ENCODE assay signal across 11 cellular contexts in the genomic region with DNA sequence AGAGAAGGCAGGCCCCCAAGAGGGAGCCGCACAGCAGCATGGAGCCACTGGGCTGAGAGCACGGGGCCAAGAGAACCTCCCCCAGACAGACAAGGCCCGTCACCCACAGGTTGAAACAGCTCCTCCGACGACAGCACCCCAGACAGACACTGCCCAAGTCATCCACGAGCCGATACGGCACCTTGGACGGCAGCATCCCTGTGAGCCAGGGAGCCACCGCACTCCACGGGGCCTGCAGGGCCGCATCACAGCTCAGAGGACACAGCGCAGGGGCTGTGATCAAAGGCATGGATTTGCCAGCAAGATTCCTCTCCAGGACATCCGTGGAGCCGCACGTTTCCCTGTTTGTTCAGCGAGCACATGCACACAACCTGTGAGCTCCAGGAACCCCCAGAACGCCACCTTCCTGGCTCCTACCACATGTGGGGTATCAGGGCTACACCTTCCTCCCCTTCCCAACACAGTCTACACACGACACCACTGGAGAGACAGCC. TPM values are rescaled to one million over a fixed set of nuclear protein-coding genes. Genes with fewer than 3 reads are reported as not detected.
DNase-seq lines count a peak whose midpoint lies in the region; ATAC-seq and TF ChIP-seq lines count a peak whose summit lies in the region.
"Had no signal": no experiment of that assay in that cellular context is flagged by ENCODE, and none has a peak within 500 bp of the region (broad histone marks: within the 10 kb centered on the region; RNA-seq: fewer than 3 reads in every experiment).

No MANE protein-coding gene starts in this region.

- H3K9me3 ChIP-seq in breast epithelium (no peaks in the 10 kb centered on the region), mammary epithelial cell (replicated peaks; ENCODE audit: insufficient read depth, low read length) (no peaks in the 10 kb centered on the region)

- peaks cover 6% of the 10 kb centered on the region for H3K36me3 Mint-ChIP-seq in activated naive CD8-positive, alpha-beta T cell treated with anti-CD3 and anti-CD28 coated beads, Interleukin-2, amount 50 U/mL, for 24 hours (ENCODE audit: low read depth)
- H3K36me3 Mint-ChIP-seq in memory B cell (no peaks in the 10 kb centered on the region), type B pancreatic cell (peaks cover under 1% of the 10 kb centered on the region)

- no peak overlapping the region for H3K9ac ChIP-seq in mammary epithelial cell (ENCODE audit: insufficient read depth, low read length)

- TF ChIP-seq POLR2A in breast epithelium (IDR thresholded peaks at IDR 0.05): no peak

- no peaks in the 10 kb centered on the region for H3K27me3 Mint-ChIP-seq in activated naive CD8-positive, alpha-beta T cell treated with anti-CD3 and anti-CD28 coated beads, Interleukin-2, amount 50 U/mL, for 24 hours
- H3K27me3 Mint-ChIP-seq in memory B cell: no peaks in the 10 kb centered on the region
- H3K27me3 Mint-ChIP-seq in type B pancreatic cell: no peaks in the 10 kb centered on the region

- dilution Hi-C loops in mammary epithelial cell (cut with HindIII; ENCODE audit: low sequenced_read_pairs): loop anchor here (5.0 kb wide), 3 partner anchors 43 to 93 kb away; no protein-coding TSS in a partner anchor

- BruUV-seq in mammary epithelial cell (replicated peaks; lab: Mats Ljungman, UMichigan): no TSS peak

- H2AFZ ChIP-seq in mammary epithelial cell (ENCODE audit: low read depth, low read length): no peak overlapping the region

- H3K36me3 ChIP-seq in breast epithelium (peaks cover 4% of the 10 kb centered on the region), mammary epithelial cell (ENCODE audit: insufficient read depth, low read length) (peaks cover 4% of the 10 kb centered on the region)

- peaks cover 48% of the 10 kb centered on the region for H3K4me1 Mint-ChIP-seq in activated naive CD8-positive, alpha-beta T cell treated with anti-CD3 and anti-CD28 coated beads, Interleukin-2, amount 50 U/mL, for 24 hours
- H3K4me1 Mint-ChIP-seq in memory B cell: peaks cover 41% of the 10 kb centered on the region
- peaks cover 26% of the 10 kb centered on the region for H3K4me1 Mint-ChIP-seq in type B pancreatic cell (ENCODE audit: unreplicated experiment)

- CTCF ChIA-PET in mammary epithelial cell (lab: Charles Lee; ENCODE audit: low non-redundant PET) (interaction anchor here (0.6 kb wide), 1 partner anchor 267 kb away, joined by 3 read pairs; no protein-coding TSS in a partner anchor), HEK293T (lab: Yijun Ruan, JAX) (no interaction called here)

- peak overlapping the region; percentile 84 to 94 for H3K27ac ChIP-seq in breast epithelium
- H3K27ac ChIP-seq in mammary epithelial cell (ENCODE audit: insufficient read depth, low read depth, low read length): no peak overlapping the region

- 92% methylated on average over 17 of the region's 19 CpGs for whole genome bisulfite sequencing in mammary epithelial cell (ENCODE audit: low coverage, missing lambda C conversion rate)

- peak overlapping the region; percentile 72 for H3K27ac Mint-ChIP-seq in activated naive CD8-positive, alpha-beta T cell treated with anti-CD3 and anti-CD28 coated beads, Interleukin-2, amount 50 U/mL, for 24 hours
- peak overlapping the region; percentile 75 for H3K27ac Mint-ChIP-seq in memory B cell
- H3K27ac Mint-ChIP-seq in type B pancreatic cell: no peak overlapping the region

- peaks cover 17% of the 10 kb centered on the region for H4K20me1 ChIP-seq in mammary epithelial cell (ENCODE audit: insufficient read depth, low read length)

- H3K4me3 ChIP-seq in breast epithelium (peak overlapping the region in 1 of 3 donors; percentile 93), mammary epithelial cell (replicated peaks in 1 of 3; ENCODE audit: insufficient read depth in 1 of 3, low read depth in 2 of 3, low read length in 3 of 3) (no peak overlapping the region)

- intact Hi-C loops in breast epithelium (cut with DNase I; ENCODE audit: low total_unique reads) (loop anchor here (5.0 kb wide), 1 partner anchor 78 kb away; no protein-coding TSS in a partner anchor), mammary epithelial cell (cut with micrococcal nuclease) (loop anchor here (5.0 kb wide), 1 partner anchor 78 kb away; no protein-coding TSS in a partner anchor)

- DNase-seq in breast epithelium (ENCODE audit: low spot score in 2 of 2): peak in 1 of 2 donors; percentile 30
- no peak for DNase-seq in mammary epithelial cell
- DNase-seq in activated naive CD8-positive, alpha-beta T cell treated with anti-CD3 and anti-CD28 coated beads, Interleukin-2, amount 50 U/mL, for 24 hours: no peak
- no peak for DNase-seq in memory B cell (ENCODE audit: low spot score in 2 of 2)
- no peak for DNase-seq in type B pancreatic cell (ENCODE audit: extremely low spot score, unreplicated experiment)
- DNase-seq in NCI-H748 (lab: John Stamatoyannopoulos, UW; ENCODE audit: unreplicated experiment): no peak
- DNase-seq in HEK293T (ENCODE audit: extremely low spot score): no peak
- DNase-seq: activated gamma-delta T cell, AML-193, NCI-H526 treated with DMSO at 0.1 percent for 48 hours had no signal

- POLR2A ChIA-PET in HEK293T (lab: Yijun Ruan, JAX): no interaction called here

- no peak for ATAC-seq in activated naive CD8-positive, alpha-beta T cell treated with anti-CD3 and anti-CD28 coated beads, Interleukin-2, amount 50 U/mL, for 24 hours
- ATAC-seq in memory B cell (ENCODE audit: low read depth) (no peak), HG03342 (IDR thresholded peaks at IDR 0.05; ENCODE audit: unreplicated experiment) (no peak)

- H3K27me3 ChIP-seq in breast epithelium: no peaks in the 10 kb centered on the region
- H3K27me3 ChIP-seq in mammary epithelial cell (ENCODE audit: insufficient read depth, low read length): no peaks in the 10 kb centered on the region

- no peak for TF ChIP-seq CTCF in breast epithelium (IDR thresholded peaks at IDR 0.05)
- TF ChIP-seq CTCF in mammary epithelial cell (conservative IDR thresholded peaks at IDR 0.05 in 1 of 2, IDR thresholded peaks at IDR 0.05 in 1 of 2; ENCODE audit: extremely low read depth in 1 of 2, insufficient read depth in 1 of 2, low read depth in 1 of 2, low read length in 2 of 2): no peak
- TF ChIP-seq CTCF in type B pancreatic cell (conservative IDR thresholded peaks at IDR 0.05): no peak

- no peak overlapping the region for H3K4me3 Mint-ChIP-seq in activated naive CD8-positive, alpha-beta T cell treated with anti-CD3 and anti-CD28 coated beads, Interleukin-2, amount 50 U/mL, for 24 hours
- H3K4me3 Mint-ChIP-seq in memory B cell: peak overlapping the region; percentile 69
- H3K4me3 Mint-ChIP-seq in type B pancreatic cell: peak overlapping the region; percentile 52

- no peak overlapping the region for H3K4me2 ChIP-seq in mammary epithelial cell (ENCODE audit: insufficient read depth, low read depth, low read length)

- H3K9me3 Mint-ChIP-seq in activated naive CD8-positive, alpha-beta T cell treated with anti-CD3 and anti-CD28 coated beads, Interleukin-2, amount 50 U/mL, for 24 hours: no peaks in the 10 kb centered on the region
- H3K9me3 Mint-ChIP-seq in memory B cell: no peaks in the 10 kb centered on the region
- no peaks in the 10 kb centered on the region for H3K9me3 Mint-ChIP-seq in type B pancreatic cell

- in situ Hi-C loops in mammary epithelial cell (cut with MboI; ENCODE audit: low sequenced_read_pairs in 2 of 2): no loop called here

- H3K4me1 ChIP-seq in breast epithelium: peaks cover 25 to 30% of the 10 kb centered on the region in 2 donors
- peaks cover 27% of the 10 kb centered on the region for H3K4me1 ChIP-seq in mammary epithelial cell (ENCODE audit: insufficient read depth, low read length)

- peaks cover 80% of the 10 kb centered on the region for H3K79me2 ChIP-seq in mammary epithelial cell (ENCODE audit: insufficient read depth, low read length)

TF ChIP-seq in HEK293T, 16 proteins besides CTCF, POLR2A, EP300 and RAD21:
- no peak for TF ChIP-seq SP1 (IDR thresholded peaks at IDR 0.05)
- no peak for TF ChIP-seq FOXM1 (IDR thresholded peaks at IDR 0.05; ENCODE audit: borderline replicate concordance)
- TF ChIP-seq L3MBTL2 (conservative IDR thresholded peaks at IDR 0.05): no peak
- no peak for TF ChIP-seq NFRKB (IDR thresholded peaks at IDR 0.05)
- no peak for TF ChIP-seq SUZ12 (IDR thresholded peaks at IDR 0.05)
- no peak for TF ChIP-seq BHLHE40 (IDR thresholded peaks at IDR 0.05; ENCODE audit: borderline replicate concordance)
- TF ChIP-seq FOXK2 (IDR thresholded peaks at IDR 0.05): no peak
- no peak for TF ChIP-seq HDGF (IDR thresholded peaks at IDR 0.05; ENCODE audit: borderline replicate concordance)
- TF ChIP-seq, protein P1, sequence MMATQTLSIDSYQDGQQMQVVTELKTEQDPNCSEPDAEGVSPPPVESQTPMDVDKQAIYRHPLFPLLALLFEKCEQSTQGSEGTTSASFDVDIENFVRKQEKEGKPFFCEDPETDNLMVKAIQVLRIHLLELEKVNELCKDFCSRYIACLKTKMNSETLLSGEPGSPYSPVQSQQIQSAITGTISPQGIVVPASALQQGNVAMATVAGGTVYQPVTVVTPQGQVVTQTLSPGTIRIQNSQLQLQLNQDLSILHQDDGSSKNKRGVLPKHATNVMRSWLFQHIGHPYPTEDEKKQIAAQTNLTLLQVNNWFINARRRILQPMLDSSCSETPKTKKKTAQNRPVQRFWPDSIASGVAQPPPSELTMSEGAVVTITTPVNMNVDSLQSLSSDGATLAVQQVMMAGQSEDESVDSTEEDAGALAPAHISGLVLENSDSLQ (IDR thresholded peaks at IDR 0.05): no peak
- TF ChIP-seq ELF4 (IDR thresholded peaks at IDR 0.05): no peak
TF ChIP-seq in HEK293T: peak in this region for 0.

RNA-seq across cellular contexts. Expression of a gene that starts 3.9 kb away (rescaled TPM):
- total RNA-seq in breast epithelium: 100 to 1,000 TPM; 130 to 159 (median 133) TPM
- total RNA-seq in mammary epithelial cell: 100 to 1,000 TPM; 127 to 237 TPM
- polyA plus RNA-seq in mammary epithelial cell: 83.3 TPM
- polyA minus RNA-seq in mammary epithelial cell: 32.7 TPM
- 147 and 165 TPM in 2 replicates for total RNA-seq in type B pancreatic cell (ENCODE audit: low replicate concordance)

RNA-seq across cellular contexts. Expression of a gene that starts 44.7 kb away (rescaled TPM):
- total RNA-seq in breast epithelium (10 to 100 TPM; 49.9 to 76.7 (median 62.3) TPM), mammary epithelial cell (100 to 1,000 TPM in 1 of 2 donors, 10 to 100 TPM in 1; 80.4 to 109 TPM), type B pancreatic cell (ENCODE audit: low replicate concordance) (81.5 and 98.7 TPM in 2 replicates)
- polyA plus RNA-seq in mammary epithelial cell: 120 TPM
- polyA minus RNA-seq in mammary epithelial cell: 86.1 TPM
